ENCODE assay signal across 31 cellular contexts in the genomic region with DNA sequence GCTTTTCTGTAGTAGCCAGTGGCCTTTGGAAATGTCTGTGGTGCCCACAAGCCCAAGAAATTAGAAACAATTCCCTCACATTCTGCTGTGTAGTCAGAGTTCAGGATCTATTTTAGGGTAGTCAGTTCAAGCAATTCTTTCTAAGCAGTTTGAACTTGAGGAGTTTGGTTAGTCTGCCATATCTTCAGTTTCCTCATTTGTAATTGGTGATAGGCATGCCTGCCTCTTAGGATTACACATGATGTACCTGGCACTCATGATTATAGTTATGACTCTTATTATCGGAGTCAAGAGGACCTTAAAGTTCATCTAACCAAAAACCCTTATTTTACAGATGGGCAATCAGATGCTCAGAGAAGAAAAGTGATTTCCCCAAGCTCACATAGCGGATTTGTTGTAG. TPM values are rescaled to one million over a fixed set of nuclear protein-coding genes. Genes with fewer than 3 reads are reported as not detected.
A peak's percentile ranks its signal among the peaks of the same experiment; 100 is the strongest.
DNase-seq lines count a peak whose midpoint lies in the region; ATAC-seq, FAIRE-seq and TF ChIP-seq lines count a peak whose summit lies in the region.
"Had no signal": no experiment of that assay in that cellular context is flagged by ENCODE, and none has a peak within 500 bp of the region (broad histone marks: within the 10 kb centered on the region; RNA-seq: fewer than 3 reads in every experiment).

No MANE protein-coding gene starts in this region.

- no peaks in the 10 kb centered on the region for H3K79me2 ChIP-seq in HepG2 (ENCODE audit: insufficient read depth, low read length)

- no peak for TF ChIP-seq RAD21 in liver (IDR thresholded peaks at IDR 0.05)
- TF ChIP-seq RAD21 in HepG2 (CRISPR knock-in tag; IDR thresholded peaks at IDR 0.05) = no peak

- no peaks in the 10 kb centered on the region for H3K9me3 Mint-ChIP-seq in dendritic cell treated with granulocyte-macrophage colony-stimulating factor and Interleukin-4, amounts not matched to agents 40 ng/mL and 50 ng/mL, for 4 days

- FAIRE-seq in HepG2 (lab: Jason Lieb, UNC) = no peak
- FAIRE-seq: keratinocyte, small intestine had no signal

- no peaks in the 10 kb centered on the region for H4K20me1 ChIP-seq in HepG2 (ENCODE audit: insufficient read depth, low read length)

- H3K36me3 ChIP-seq in liver (ENCODE audit: control insufficient read depth in 4 of 4, insufficient read depth in 3 of 4, low read depth in 1 of 4, low read length in 3 of 4) (no peaks in the 10 kb centered on the region), HepG2 (replicated peaks in 1 of 2; ENCODE audit: control insufficient read depth in 1 of 2, insufficient read depth in 2 of 2, low read length in 2 of 2) (no peaks in the 10 kb centered on the region), neutrophil (no peaks in the 10 kb centered on the region)
- H3K36me3 ChIP-seq: adrenal gland, WERI-Rb-1 had no signal

- H3K9me3 ChIP-seq in liver (ENCODE audit: control insufficient read depth in 4 of 4, low read length in 3 of 4) (peaks cover 0 to 4% (median under 1%) of the 10 kb centered on the region in 4 donors), HepG2 (ENCODE audit: low read length) (0 out of 2 replicates have a peak, but pooled peaks cover 7% of the 10 kb centered on the region), neutrophil (no peaks in the 10 kb centered on the region)
- H3K9me3 ChIP-seq: body of pancreas, psoas muscle had no signal

- intact Hi-C loops in HepG2 (cut with micrococcal nuclease; ENCODE audit: unreplicated experiment) = no loop called here
- intact Hi-C loops in dendritic cell treated with granulocyte-macrophage colony-stimulating factor and Interleukin-4, amounts not matched to agents 40 ng/mL and 50 ng/mL, for 4 days (cut with micrococcal nuclease) = loop anchor here (2.0 kb wide), 1 partner anchor 37 kb away; the partner anchor contains the start of gene PLA2G7

- no peak overlapping the region for H3K4me3 ChIP-seq in liver (ENCODE audit: low read depth in 1 of 3, low read length in 3 of 3)
- no peak overlapping the region for H3K4me3 ChIP-seq in HepG2 (replicated peaks in 1 of 3; ENCODE audit: insufficient read depth in 1 of 3, low read depth in 2 of 3, low read length in 3 of 3)
- peak overlapping the region in 1 of 2 experiments; percentile 26 for H3K4me3 ChIP-seq in neutrophil (ENCODE audit: low read depth in 1 of 2, low read length in 1 of 2)
- H3K4me3 ChIP-seq: adrenal gland, body of pancreas, psoas muscle had no signal

- H2AFZ ChIP-seq in HepG2 (ENCODE audit: low read length) = no peak overlapping the region

- H3K4me2 ChIP-seq in HepG2 (ENCODE audit: low read depth, low read length) = no peak overlapping the region

- no peak overlapping the region for H3K4me3 Mint-ChIP-seq in dendritic cell treated with granulocyte-macrophage colony-stimulating factor and Interleukin-4, amounts not matched to agents 40 ng/mL and 50 ng/mL, for 4 days
- H3K4me3 Mint-ChIP-seq: memory B cell, type B pancreatic cell had no signal

- in situ Hi-C loops in HepG2 (cut with HindIII; ENCODE audit: extremely low pct_ligation_motif_present, low pct_unique_long_range_greater_than_20kb) = no loop called here

- BruUV-seq in HepG2 (replicated peaks; lab: Mats Ljungman, UMichigan) = no TSS peak

- no peaks in the 10 kb centered on the region for H3K36me3 Mint-ChIP-seq in dendritic cell treated with granulocyte-macrophage colony-stimulating factor and Interleukin-4, amounts not matched to agents 40 ng/mL and 50 ng/mL, for 4 days (ENCODE audit: low read depth)
- H3K36me3 Mint-ChIP-seq: memory B cell, type B pancreatic cell had no signal

- WGBS in liver = 93% methylated on average over 2 of the region's 2 CpGs
- 54% methylated on average over 2 of the region's 2 CpGs for WGBS in HepG2 (ENCODE audit: low lambda C conversion rate)

- H3K27me3 Mint-ChIP-seq in dendritic cell treated with granulocyte-macrophage colony-stimulating factor and Interleukin-4, amounts not matched to agents 40 ng/mL and 50 ng/mL, for 4 days = no peaks in the 10 kb centered on the region
- H3K27me3 Mint-ChIP-seq: type B pancreatic cell had no signal

- H3K9ac ChIP-seq in liver (ENCODE audit: low read depth in 1 of 2, low read length in 2 of 2) (no peak overlapping the region), HepG2 (ENCODE audit: insufficient read depth, low read depth, low read length) (no peak overlapping the region)

- no peak for TF ChIP-seq POLR2A in HepG2 (IDR thresholded peaks at IDR 0.05; ENCODE audit: insufficient read depth in 1 of 2, low read depth in 2 of 2, low read length in 2 of 2)

- TF ChIP-seq CTCF in liver (IDR thresholded peaks at IDR 0.05; ENCODE audit: low read depth, low read length, missing input control) (no peak), HepG2 (CRISPR knock-in tag; IDR thresholded peaks at IDR 0.05) (no peak), neutrophil (IDR thresholded peaks at IDR 0.05) (no peak)

- CTCF ChIA-PET in HepG2 (lab: Yijun Ruan, JAX; ENCODE audit: low intra/inter-chr PET ratio, low total read pairs) = no interaction called here

- H3K27ac Mint-ChIP-seq in dendritic cell treated with granulocyte-macrophage colony-stimulating factor and Interleukin-4, amounts not matched to agents 40 ng/mL and 50 ng/mL, for 4 days = peak overlapping the region; percentile 76
- H3K27ac Mint-ChIP-seq: memory B cell, type B pancreatic cell had no signal

- DNase-seq in HepG2 (ENCODE audit: low spot score) = no peak
- DNase-seq in iPS-NIHi7 (ENCODE audit: extremely low spot score) = no peak
- DNase-seq in left lobe of liver (ENCODE audit: low spot score) = no peak
- no peak for DNase-seq in stimulated activated CD4-positive, alpha-beta T cell treated with anti-CD3 and anti-CD28 coated beads, Interleukin-15, amount 100 ng/mL, for 24 hours
- DNase-seq: activated CD4-positive, alpha-beta T cell treated with anti-CD3 and anti-CD28 coated beads for 48 hours; activated naive CD4-positive, alpha-beta T cell treated with Interleukin-2 at 50 U/mL for 16 hours; activated T-cell treated with anti-CD3 and anti-CD28 coated beads, Interleukin-2, amount 50 U/mL, for 48 hours; cerebellar nuclear complex; DMS79 treated with DMSO at 0.1 percent for 48 hours; NCI-H1436; NCI-H2081 treated with DMSO at 0.1 percent for 48 hours; NCI-H446; NCI-H82; PC-3; psoas muscle; small intestine; T-helper 9 cell; WERI-Rb-1 had no signal

- H3K27ac ChIP-seq in liver (ENCODE audit: low read depth in 1 of 2, low read length in 2 of 2) = peak overlapping the region; percentile 43 to 46
- H3K27ac ChIP-seq in HepG2 (ENCODE audit: extremely low read length, insufficient read depth, low read length) = no peak overlapping the region
- H3K27ac ChIP-seq in neutrophil = peak overlapping the region; percentile 92
- H3K27ac ChIP-seq: epithelial cell of prostate, psoas muscle, WERI-Rb-1 had no signal

- ATAC-seq in HepG2 (no peak), left lobe of liver (no peak), HG03039 (IDR thresholded peaks at IDR 0.05; ENCODE audit: unreplicated experiment) (no peak)
- ATAC-seq: body of pancreas, PC-3 had no signal

- no peak for TF ChIP-seq EP300 in HepG2 (IDR thresholded peaks at IDR 0.05; ENCODE audit: low read depth in 2 of 2, low read length in 2 of 2)
- TF ChIP-seq EP300 in HepG2 (CRISPR knock-in tag; IDR thresholded peaks at IDR 0.05; ENCODE audit: borderline replicate concordance) = no peak

- POLR2A ChIA-PET in HepG2 (lab: Yijun Ruan, JAX) = no interaction called here

- peaks cover 53% of the 10 kb centered on the region for H3K4me1 Mint-ChIP-seq in dendritic cell treated with granulocyte-macrophage colony-stimulating factor and Interleukin-4, amounts not matched to agents 40 ng/mL and 50 ng/mL, for 4 days (ENCODE audit: low read depth)
- H3K4me1 Mint-ChIP-seq: memory B cell had no signal

- no peaks in the 10 kb centered on the region for H3K27me3 ChIP-seq in liver (ENCODE audit: control insufficient read depth in 4 of 4, insufficient read depth in 4 of 4, low read length in 3 of 4)
- no peaks in the 10 kb centered on the region for H3K27me3 ChIP-seq in HepG2 (ENCODE audit: control insufficient read depth in 1 of 2, insufficient read depth in 2 of 2, low read length in 2 of 2)
- no peaks in the 10 kb centered on the region for H3K27me3 ChIP-seq in neutrophil
- H3K27me3 ChIP-seq: adrenal gland, body of pancreas had no signal

- H3K4me1 ChIP-seq in liver (ENCODE audit: control insufficient read depth in 4 of 4, insufficient read depth in 4 of 4, low read length in 3 of 4) = no peaks in the 10 kb centered on the region
- peaks cover 8% of the 10 kb centered on the region; the same call in 1 of the 2 replicates for H3K4me1 ChIP-seq in HepG2 (ENCODE audit: insufficient read depth, low read length)
- H3K4me1 ChIP-seq in neutrophil (ENCODE audit: control insufficient read depth in 1 of 2, insufficient read depth in 1 of 2, low read depth in 1 of 2, low read length in 1 of 2) = peaks cover 43 to 44% of the 10 kb centered on the region in 2 experiments
- H3K4me1 ChIP-seq: adrenal gland, body of pancreas had no signal

RNA-seq across cellular contexts. Expression of gene MEP1A, which starts 21.2 kb away (rescaled TPM):
- total RNA-seq in liver = 1 to 10 TPM in 1 of 2 donors, not detected in 1; 1.8 TPM
- under 1 TPM; 0.01 to 0.08 TPM for polyA plus RNA-seq in liver
- 0.10 and 0.24 TPM in 2 replicates for total RNA-seq in HepG2 (2016; rRNA removed; fragmentation: Illumina TruSeq; extraction: Trizol)
- not detected in 2 replicates for total RNA-seq in HepG2 (2016; cell fraction: cytosol; rRNA removed; fragmentation: Illumina TruSeq; extraction: Trizol; ENCODE audit: low read depth)
- 0.12 and 0.22 TPM in 2 replicates for total RNA-seq in HepG2 (2016; cell fraction: insoluble cytoplasmic fraction; rRNA removed; fragmentation: Illumina TruSeq; extraction: Trizol)
- total RNA-seq in HepG2 (2016; cell fraction: membrane; rRNA removed; fragmentation: Illumina TruSeq; extraction: Trizol) = 0.06 TPM in 1 of 2 replicates, not detected in the other
- 0.25 and 0.28 TPM in 2 replicates for total RNA-seq in HepG2 (2016; cell fraction: nucleus; rRNA removed; fragmentation: Illumina TruSeq; extraction: Trizol)
- 0.83 and 3.0 TPM in 2 replicates for polyA plus RNA-seq in HepG2 (2011; rRNA removed)
- polyA plus RNA-seq in HepG2 (2011; cell fraction: cytosol; rRNA removed) = 0.71 and 2.9 TPM in 2 replicates
- 0.61 and 1.3 TPM in 2 replicates for polyA plus RNA-seq in HepG2 (2011; cell fraction: nucleus; rRNA removed)
- 2.3 and 10.9 TPM in 2 replicates for polyA plus RNA-seq in HepG2 (2012)
- polyA plus RNA-seq in HepG2 (2016; cell fraction: cytosol; fragmentation: Illumina TruSeq; extraction: Trizol; ENCODE audit: low read depth) = 0.05 TPM in 1 of 2 replicates, not detected in the other
- polyA plus RNA-seq in HepG2 (2016; cell fraction: insoluble cytoplasmic fraction; fragmentation: Illumina TruSeq; extraction: Trizol; ENCODE audit: low read depth) = 0.08 TPM in 1 of 2 replicates, not detected in the other
- not detected in 2 replicates for polyA plus RNA-seq in HepG2 (2016; cell fraction: membrane; fragmentation: Illumina TruSeq; extraction: Trizol; ENCODE audit: low read depth)
- 0.25 TPM in 1 of 2 replicates, not detected in the other for polyA plus RNA-seq in HepG2 (2016; cell fraction: nucleus; fragmentation: Illumina TruSeq; extraction: Trizol; ENCODE audit: insufficient read depth, low read depth)
- polyA minus RNA-seq in HepG2 (2011; rRNA and poly(A)+ RNA removed; ENCODE audit: low replicate concordance) = 0.38 TPM in 1 of 2 replicates, not detected in the other
- polyA minus RNA-seq in HepG2 (2011; cell fraction: cytosol; rRNA and poly(A)+ RNA removed) = 0.26 and 0.49 TPM in 2 replicates
- 0.64 and 1.5 TPM in 2 replicates for polyA minus RNA-seq in HepG2 (2011; cell fraction: nucleus; rRNA and poly(A)+ RNA removed)
- not detected for total RNA-seq in left lobe of liver
- total RNA-seq: adrenal gland, body of pancreas, M059J, PC-3, psoas muscle had no signal

RNA-seq across cellular contexts. Expression of gene ANKRD66, which starts 25.3 kb away (rescaled TPM):
- total RNA-seq in liver (not detected), HepG2 (2016; rRNA removed; fragmentation: Illumina TruSeq; extraction: Trizol) (not detected in 2 replicates), left lobe of liver (not detected)
- polyA plus RNA-seq in liver (not detected), HepG2 (2011; rRNA removed) (not detected in 2 replicates)
- total RNA-seq in HepG2 (2016; cell fraction: cytosol; rRNA removed; fragmentation: Illumina TruSeq; extraction: Trizol; ENCODE audit: low read depth) = not detected in 2 replicates
- total RNA-seq in HepG2 (2016; cell fraction: insoluble cytoplasmic fraction; rRNA removed; fragmentation: Illumina TruSeq; extraction: Trizol) = not detected in 2 replicates
- total RNA-seq in HepG2 (2016; cell fraction: membrane; rRNA removed; fragmentation: Illumina TruSeq; extraction: Trizol) = not detected in 2 replicates
- total RNA-seq in HepG2 (2016; cell fraction: nucleus; rRNA removed; fragmentation: Illumina TruSeq; extraction: Trizol) = not detected in 2 replicates
- polyA plus RNA-seq in HepG2 (2011; cell fraction: cytosol; rRNA removed) = not detected in 2 replicates
- polyA plus RNA-seq in HepG2 (2011; cell fraction: nucleus; rRNA removed) = not detected in 2 replicates
- polyA plus RNA-seq in HepG2 (2012) = not detected in 2 replicates
- polyA plus RNA-seq in HepG2 (2016; cell fraction: cytosol; fragmentation: Illumina TruSeq; extraction: Trizol; ENCODE audit: low read depth) = not detected in 2 replicates
- not detected in 2 replicates for polyA plus RNA-seq in HepG2 (2016; cell fraction: insoluble cytoplasmic fraction; fragmentation: Illumina TruSeq; extraction: Trizol; ENCODE audit: low read depth)
- not detected in 2 replicates for polyA plus RNA-seq in HepG2 (2016; cell fraction: membrane; fragmentation: Illumina TruSeq; extraction: Trizol; ENCODE audit: low read depth)
- not detected in 2 replicates for polyA plus RNA-seq in HepG2 (2016; cell fraction: nucleus; fragmentation: Illumina TruSeq; extraction: Trizol; ENCODE audit: insufficient read depth, low read depth)
- polyA minus RNA-seq in HepG2 (2011; rRNA and poly(A)+ RNA removed; ENCODE audit: low replicate concordance) = not detected in 2 replicates
- not detected in 2 replicates for polyA minus RNA-seq in HepG2 (2011; cell fraction: cytosol; rRNA and poly(A)+ RNA removed)
- polyA minus RNA-seq in HepG2 (2011; cell fraction: nucleus; rRNA and poly(A)+ RNA removed) = not detected in 2 replicates
- total RNA-seq: adrenal gland, body of pancreas, H4, M059J, PC-3, psoas muscle, subcutaneous adipose tissue had no signal
- polyA plus RNA-seq: adrenal gland, keratinocyte, psoas muscle, small intestine had no signal

RNA-seq across cellular contexts. Expression of gene PLA2G7, which starts 36.9 kb away (rescaled TPM):
- total RNA-seq in liver (10 to 100 TPM in 1 of 2 donors, under 1 TPM in 1; 0.84 to 24.7 TPM), HepG2 (2016; rRNA removed; fragmentation: Illumina TruSeq; extraction: Trizol) (not detected in 2 replicates), left lobe of liver (1.7 TPM)
- polyA plus RNA-seq in liver (1 to 10 TPM in 1 of 2 donors, under 1 TPM in 1; 0.35 to 1.8 TPM), HepG2 (2011; rRNA removed) (not detected in 2 replicates)
- total RNA-seq in HepG2 (2016; cell fraction: cytosol; rRNA removed; fragmentation: Illumina TruSeq; extraction: Trizol; ENCODE audit: low read depth) = not detected in 2 replicates
- not detected in 2 replicates for total RNA-seq in HepG2 (2016; cell fraction: insoluble cytoplasmic fraction; rRNA removed; fragmentation: Illumina TruSeq; extraction: Trizol)
- total RNA-seq in HepG2 (2016; cell fraction: membrane; rRNA removed; fragmentation: Illumina TruSeq; extraction: Trizol) = not detected in 2 replicates
- not detected in 2 replicates for total RNA-seq in HepG2 (2016; cell fraction: nucleus; rRNA removed; fragmentation: Illumina TruSeq; extraction: Trizol)
- not detected in 2 replicates for polyA plus RNA-seq in HepG2 (2011; cell fraction: cytosol; rRNA removed)
- polyA plus RNA-seq in HepG2 (2011; cell fraction: nucleus; rRNA removed) = not detected in 2 replicates
- polyA plus RNA-seq in HepG2 (2012) = not detected in 2 replicates
- polyA plus RNA-seq in HepG2 (2016; cell fraction: cytosol; fragmentation: Illumina TruSeq; extraction: Trizol; ENCODE audit: low read depth) = not detected in 2 replicates
- not detected in 2 replicates for polyA plus RNA-seq in HepG2 (2016; cell fraction: insoluble cytoplasmic fraction; fragmentation: Illumina TruSeq; extraction: Trizol; ENCODE audit: low read depth)
- polyA plus RNA-seq in HepG2 (2016; cell fraction: membrane; fragmentation: Illumina TruSeq; extraction: Trizol; ENCODE audit: low read depth) = not detected in 2 replicates
- polyA plus RNA-seq in HepG2 (2016; cell fraction: nucleus; fragmentation: Illumina TruSeq; extraction: Trizol; ENCODE audit: insufficient read depth, low read depth) = not detected in 2 replicates
- polyA minus RNA-seq in HepG2 (2011; rRNA and poly(A)+ RNA removed; ENCODE audit: low replicate concordance) = not detected in 2 replicates
- polyA minus RNA-seq in HepG2 (2011; cell fraction: cytosol; rRNA and poly(A)+ RNA removed) = not detected in 2 replicates
- not detected in 2 replicates for polyA minus RNA-seq in HepG2 (2011; cell fraction: nucleus; rRNA and poly(A)+ RNA removed)
- total RNA-seq: H4 had no signal
